ENCODE assay signal across 9 cellular contexts in the genomic region with DNA sequence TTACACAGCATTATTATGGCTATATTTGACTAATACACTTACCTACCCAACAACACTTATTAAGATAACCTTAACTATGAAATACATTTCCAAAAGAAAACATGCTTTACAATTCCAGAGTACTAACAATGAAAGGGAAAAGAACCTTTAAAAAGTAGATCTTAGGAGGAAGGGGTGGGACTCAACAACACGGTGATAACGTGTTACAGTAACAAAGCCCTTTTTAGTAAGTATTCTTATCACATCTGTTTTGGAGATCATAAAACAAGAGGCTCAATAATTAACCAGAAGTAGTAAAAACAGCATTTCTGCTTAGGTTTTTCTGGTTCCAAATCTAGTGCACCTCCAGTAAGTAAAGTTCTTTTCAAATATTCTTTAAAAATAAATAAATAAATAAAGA.
"Had no signal": no experiment of that assay in that cellular context is flagged by ENCODE, and none has a peak within 500 bp of the region (broad histone marks: within the 10 kb centered on the region; RNA-seq: fewer than 3 reads in every experiment).

No MANE protein-coding gene starts in this region.

- H3K4me3 Mint-ChIP-seq: GM23338, H9, HFFc6 had no signal

- H3K4me1 Mint-ChIP-seq: GM23338, H9 had no signal

- H3K9me3 Mint-ChIP-seq: GM23338, HFFc6 had no signal

- H3K4me3 ChIP-seq: GM23248, GM23338, HAP-1 had no signal

- H3K9me3 ChIP-seq: HAP-1 had no signal

- H3K27ac ChIP-seq: GM23248 had no signal

- H3K36me3 ChIP-seq: HAP-1 had no signal

- H3K27ac Mint-ChIP-seq: GM23338, H9, HFFc6 had no signal

- DNase-seq: GM23248, GOT3, H7, H9, HCEC 1CT, HFFc6 had no signal

- ATAC-seq: GM23338, HCT116 had no signal
